8 cellular contexts compared by ENCODE assay signal in genomic region chr4:145481942-145482208, GRCh38. TPM values are rescaled to one million over a fixed set of nuclear protein-coding genes. Genes with fewer than 3 reads are reported as not detected.
DNase-seq lines count a peak whose midpoint lies in the region; ATAC-seq and TF ChIP-seq lines count a peak whose summit lies in the region.

No MANE protein-coding gene starts in this region.

- 0 out of 2 replicates have a peak overlapping the region, but pooled peaks have one; percentile 83 for H3K4me2 ChIP-seq in MM.1S (ENCODE audit: low read depth, low read length)
- H3K4me2 ChIP-seq in fibroblast of lung (ENCODE audit: extremely low read depth, insufficient read depth, low read length), result no peak overlapping the region

- H2AFZ ChIP-seq in MM.1S (ENCODE audit: low read length) (peak overlapping the region; percentile 57), fibroblast of lung (ENCODE audit: low read length) (no peak overlapping the region)

- TF ChIP-seq POLR2A in GM18526 (IDR thresholded peaks at IDR 0.05; ENCODE audit: extremely low read depth, insufficient read length) (peak; percentile 6), prostate gland (IDR thresholded peaks at IDR 0.05) (no peak)

- H3K9ac ChIP-seq in MM.1S (ENCODE audit: low read length) (peak overlapping the region; percentile 73), fibroblast of lung (ENCODE audit: insufficient read depth, low read length) (peak overlapping the region; percentile 88)

- H3K36me3 ChIP-seq in MM.1S (replicated peaks; ENCODE audit: insufficient read depth, low read length) (no peaks in the 10 kb centered on the region), fibroblast of lung (ENCODE audit: control insufficient read depth, insufficient read depth, low read length) (no peaks in the 10 kb centered on the region), prostate gland (no peaks in the 10 kb centered on the region)

- H3K9me3 ChIP-seq in MM.1S (replicated peaks; ENCODE audit: insufficient read depth, low read length), result no peaks in the 10 kb centered on the region
- no peaks in the 10 kb centered on the region for H3K9me3 ChIP-seq in fibroblast of lung (ENCODE audit: control insufficient read depth, insufficient read depth, low read depth, low read length)
- no peaks in the 10 kb centered on the region for H3K9me3 ChIP-seq in prostate gland

- H3K9me2 ChIP-seq in MM.1S (replicated peaks; ENCODE audit: insufficient read depth, low read length), result no peaks in the 10 kb centered on the region

- H3K79me2 ChIP-seq in MM.1S (ENCODE audit: low read length), result peaks cover 34% of the 10 kb centered on the region
- peaks cover 9% of the 10 kb centered on the region for H3K79me2 ChIP-seq in fibroblast of lung (ENCODE audit: control insufficient read depth, insufficient read depth, low read length)

- WGBS in prostate gland, result under 1% methylated on average over 42 of the region's 42 CpGs

- peaks cover 22% of the 10 kb centered on the region for H3K4me1 ChIP-seq in MM.1S (ENCODE audit: low read length)
- no peaks in the 10 kb centered on the region for H3K4me1 ChIP-seq in fibroblast of lung (ENCODE audit: control insufficient read depth, extremely low read depth, insufficient read depth, low read length)
- H3K4me1 ChIP-seq in prostate gland (replicated peaks), result no peaks in the 10 kb centered on the region

- H4K20me1 ChIP-seq in MM.1S (ENCODE audit: insufficient read depth, low read length), result no peaks in the 10 kb centered on the region
- H4K20me1 ChIP-seq in fibroblast of lung (ENCODE audit: control insufficient read depth, extremely low read depth, insufficient read depth, low read length), result no peaks in the 10 kb centered on the region

- H3K4me3 ChIP-seq in MM.1S (ENCODE audit: low read length) (peak overlapping the region; percentile 67), fibroblast of lung (replicated peaks in 1 of 4; ENCODE audit: control extremely low read depth in 1 of 4, insufficient read depth in 1 of 4, low read depth in 3 of 4, low read length in 4 of 4) (peak overlapping the region; percentile 46 to 81 (median 74)), prostate gland (peak overlapping the region; percentile 83 to 97)

- TF ChIP-seq CTCF in MM.1S (IDR thresholded peaks at IDR 0.05; ENCODE audit: low read length), result no peak
- TF ChIP-seq CTCF in fibroblast of lung (conservative IDR thresholded peaks at IDR 0.05 in 1 of 2, IDR thresholded peaks at IDR 0.05 in 1 of 2; ENCODE audit: low read depth in 1 of 2, low read length in 2 of 2), result no peak
- no peak for TF ChIP-seq CTCF in prostate gland (IDR thresholded peaks at IDR 0.05)

- intact Hi-C loops in prostate gland (cut with DNase I), result loop anchor here (5.0 to 10.0 kb wide), 3 partner anchors 63 to 305 kb away; partner anchors contain the start of gene MMAA

- H3F3A ChIP-seq in MM.1S (ENCODE audit: insufficient read depth, low read length), result peaks cover 12% of the 10 kb centered on the region

- DNase-seq in MM.1S, result no peak
- DNase-seq in fibroblast of lung (ENCODE audit: low read depth in 2 of 2), result no peak
- no peak for DNase-seq in prostate gland (ENCODE audit: low spot score)
- no peak for DNase-seq in NCI-H82 treated with DMSO at 0.1 percent for 48 hours (lab: John Stamatoyannopoulos, UW; ENCODE audit: unreplicated experiment)

- H3K27me3 ChIP-seq in MM.1S (replicated peaks; ENCODE audit: insufficient read depth, low read length), result peaks cover 32% of the 10 kb centered on the region
- no peaks in the 10 kb centered on the region for H3K27me3 ChIP-seq in fibroblast of lung (ENCODE audit: control insufficient read depth, insufficient read depth, low read length)
- no peaks in the 10 kb centered on the region for H3K27me3 ChIP-seq in prostate gland (replicated peaks; ENCODE audit: insufficient read depth)

- H3K27ac ChIP-seq in MM.1S (ENCODE audit: low read length), result peak overlapping the region; percentile 53; the same call in 1 of the 2 replicates
- H3K27ac ChIP-seq in fibroblast of lung (ENCODE audit: insufficient read depth, low read length), result peak overlapping the region; percentile 87
- H3K27ac ChIP-seq in prostate gland, result peak overlapping the region; percentile 96 to 98

- no peak for ATAC-seq in HG03521 (IDR thresholded peaks at IDR 0.05; ENCODE audit: unreplicated experiment)
- ATAC-seq in GM21529 (IDR thresholded peaks at IDR 0.05; ENCODE audit: unreplicated experiment), result no peak
- ATAC-seq in HG03439 (IDR thresholded peaks at IDR 0.05; ENCODE audit: unreplicated experiment), result no peak

RNA-seq across cellular contexts. Expression of gene SMAD1, which starts 0.2 kb away (rescaled TPM):
- 11.8 and 13.0 TPM in 2 replicates for total RNA-seq in fibroblast of lung
- 25.1 and 35.3 TPM in 2 replicates for polyA plus RNA-seq in fibroblast of lung
- 9.7 and 13.0 TPM in 2 replicates for polyA plus RNA-seq in fibroblast of lung (2012)
- 8.4 and 12.3 TPM in 2 replicates for polyA minus RNA-seq in fibroblast of lung (ENCODE audit: low replicate concordance)
- total RNA-seq in prostate gland, result 10 to 100 TPM; 21.5 to 34.3 TPM
